ENCODE assay signal across 2 cellular contexts in the genomic region with DNA sequence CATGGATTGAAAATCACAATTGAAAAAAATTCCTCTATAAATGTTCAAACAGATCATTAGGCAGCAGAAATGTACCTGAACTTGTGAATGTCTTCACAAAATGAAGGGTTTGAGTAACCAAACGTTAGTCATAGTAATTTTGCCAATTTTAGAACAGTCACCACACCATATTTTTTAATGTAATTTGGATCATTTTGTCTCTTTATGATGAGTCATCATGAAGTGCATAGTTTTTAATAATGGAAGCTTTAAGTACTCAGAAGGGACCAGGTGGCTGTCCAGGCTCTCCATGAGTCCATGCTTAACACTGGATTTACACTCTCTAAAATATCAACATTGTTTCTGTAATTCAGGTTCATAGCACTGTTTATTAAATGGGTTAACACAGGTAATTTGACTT.
TF ChIP-seq lines count a peak whose summit lies in the region.

No MANE protein-coding gene starts in this region.

TF ChIP-seq in IMR-90, 13 proteins besides CTCF, POLR2A, EP300 and RAD21 (continued from another document):
- TF ChIP-seq FOS (IDR thresholded peaks at IDR 0.05; ENCODE audit: low read depth, low read length) (peak; percentile 77), CEBPB (IDR thresholded peaks at IDR 0.05; ENCODE audit: low read depth, low read length) (no peak), CHD1 (IDR thresholded peaks at IDR 0.05; ENCODE audit: low read depth, low read length) (no peak)
- TF ChIP-seq, protein P1, sequence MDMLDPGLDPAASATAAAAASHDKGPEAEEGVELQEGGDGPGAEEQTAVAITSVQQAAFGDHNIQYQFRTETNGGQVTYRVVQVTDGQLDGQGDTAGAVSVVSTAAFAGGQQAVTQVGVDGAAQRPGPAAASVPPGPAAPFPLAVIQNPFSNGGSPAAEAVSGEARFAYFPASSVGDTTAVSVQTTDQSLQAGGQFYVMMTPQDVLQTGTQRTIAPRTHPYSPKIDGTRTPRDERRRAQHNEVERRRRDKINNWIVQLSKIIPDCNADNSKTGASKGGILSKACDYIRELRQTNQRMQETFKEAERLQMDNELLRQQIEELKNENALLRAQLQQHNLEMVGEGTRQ (IDR thresholded peaks at IDR 0.05; ENCODE audit: low read depth, low read length) = no peak

TF ChIP-seq in SK-N-SH treated with all-trans-retinoic acid at 6 μM for 48 hours, 23 proteins besides CTCF, POLR2A, EP300 and RAD21 (continued from another document):
- TF ChIP-seq ARNTL (CRISPR knock-in tag; IDR thresholded peaks at IDR 0.05; ENCODE audit: borderline replicate concordance, low read depth) (no peak), CSDC2 (CRISPR knock-in tag; IDR thresholded peaks at IDR 0.05) (no peak), RARB (CRISPR knock-in tag; IDR thresholded peaks at IDR 0.05) (no peak), GLIS3 (CRISPR knock-in tag; IDR thresholded peaks at IDR 0.05) (no peak), ZNF565 (CRISPR knock-in tag; conservative IDR thresholded peaks at IDR 0.05; ENCODE audit: low read depth) (no peak), BACH2 (CRISPR knock-in tag; IDR thresholded peaks at IDR 0.05; ENCODE audit: borderline replicate concordance) (no peak), OSR1 (CRISPR knock-in tag; IDR thresholded peaks at IDR 0.05) (no peak)
- TF ChIP-seq, protein P2, sequence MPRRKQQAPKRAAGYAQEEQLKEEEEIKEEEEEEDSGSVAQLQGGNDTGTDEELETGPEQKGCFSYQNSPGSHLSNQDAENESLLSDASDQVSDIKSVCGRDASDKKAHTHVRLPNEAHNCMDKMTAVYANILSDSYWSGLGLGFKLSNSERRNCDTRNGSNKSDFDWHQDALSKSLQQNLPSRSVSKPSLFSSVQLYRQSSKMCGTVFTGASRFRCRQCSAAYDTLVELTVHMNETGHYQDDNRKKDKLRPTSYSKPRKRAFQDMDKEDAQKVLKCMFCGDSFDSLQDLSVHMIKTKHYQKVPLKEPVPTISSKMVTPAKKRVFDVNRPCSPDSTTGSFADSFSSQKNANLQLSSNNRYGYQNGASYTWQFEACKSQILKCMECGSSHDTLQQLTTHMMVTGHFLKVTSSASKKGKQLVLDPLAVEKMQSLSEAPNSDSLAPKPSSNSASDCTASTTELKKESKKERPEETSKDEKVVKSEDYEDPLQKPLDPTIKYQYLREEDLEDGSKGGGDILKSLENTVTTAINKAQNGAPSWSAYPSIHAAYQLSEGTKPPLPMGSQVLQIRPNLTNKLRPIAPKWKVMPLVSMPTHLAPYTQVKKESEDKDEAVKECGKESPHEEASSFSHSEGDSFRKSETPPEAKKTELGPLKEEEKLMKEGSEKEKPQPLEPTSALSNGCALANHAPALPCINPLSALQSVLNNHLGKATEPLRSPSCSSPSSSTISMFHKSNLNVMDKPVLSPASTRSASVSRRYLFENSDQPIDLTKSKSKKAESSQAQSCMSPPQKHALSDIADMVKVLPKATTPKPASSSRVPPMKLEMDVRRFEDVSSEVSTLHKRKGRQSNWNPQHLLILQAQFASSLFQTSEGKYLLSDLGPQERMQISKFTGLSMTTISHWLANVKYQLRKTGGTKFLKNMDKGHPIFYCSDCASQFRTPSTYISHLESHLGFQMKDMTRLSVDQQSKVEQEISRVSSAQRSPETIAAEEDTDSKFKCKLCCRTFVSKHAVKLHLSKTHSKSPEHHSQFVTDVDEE (CRISPR knock-in tag; IDR thresholded peaks at IDR 0.05) = no peak
- TF ChIP-seq, protein P3, sequence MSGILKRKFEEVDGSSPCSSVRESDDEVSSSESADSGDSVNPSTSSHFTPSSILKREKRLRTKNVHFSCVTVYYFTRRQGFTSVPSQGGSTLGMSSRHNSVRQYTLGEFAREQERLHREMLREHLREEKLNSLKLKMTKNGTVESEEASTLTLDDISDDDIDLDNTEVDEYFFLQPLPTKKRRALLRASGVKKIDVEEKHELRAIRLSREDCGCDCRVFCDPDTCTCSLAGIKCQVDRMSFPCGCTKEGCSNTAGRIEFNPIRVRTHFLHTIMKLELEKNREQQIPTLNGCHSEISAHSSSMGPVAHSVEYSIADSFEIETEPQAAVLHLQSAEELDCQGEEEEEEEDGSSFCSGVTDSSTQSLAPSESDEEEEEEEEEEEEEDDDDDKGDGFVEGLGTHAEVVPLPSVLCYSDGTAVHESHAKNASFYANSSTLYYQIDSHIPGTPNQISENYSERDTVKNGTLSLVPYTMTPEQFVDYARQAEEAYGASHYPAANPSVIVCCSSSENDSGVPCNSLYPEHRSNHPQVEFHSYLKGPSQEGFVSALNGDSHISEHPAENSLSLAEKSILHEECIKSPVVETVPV (CRISPR knock-in tag; IDR thresholded peaks at IDR 0.05) = no peak
- TF ChIP-seq, protein P4, sequence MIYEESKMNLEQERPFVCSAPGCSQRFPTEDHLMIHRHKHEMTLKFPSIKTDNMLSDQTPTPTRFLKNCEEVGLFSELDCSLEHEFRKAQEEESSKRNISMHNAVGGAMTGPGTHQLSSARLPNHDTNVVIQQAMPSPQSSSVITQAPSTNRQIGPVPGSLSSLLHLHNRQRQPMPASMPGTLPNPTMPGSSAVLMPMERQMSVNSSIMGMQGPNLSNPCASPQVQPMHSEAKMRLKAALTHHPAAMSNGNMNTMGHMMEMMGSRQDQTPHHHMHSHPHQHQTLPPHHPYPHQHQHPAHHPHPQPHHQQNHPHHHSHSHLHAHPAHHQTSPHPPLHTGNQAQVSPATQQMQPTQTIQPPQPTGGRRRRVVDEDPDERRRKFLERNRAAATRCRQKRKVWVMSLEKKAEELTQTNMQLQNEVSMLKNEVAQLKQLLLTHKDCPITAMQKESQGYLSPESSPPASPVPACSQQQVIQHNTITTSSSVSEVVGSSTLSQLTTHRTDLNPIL (CRISPR knock-in tag; IDR thresholded peaks at IDR 0.05; ENCODE audit: low read depth) = no peak
